In genomic region chr17:74240637-74241036, GRCh38 we compare ENCODE assay signal across 1 cellular context.
TF ChIP-seq lines count a peak whose summit lies in the region.

No MANE protein-coding gene starts in this region.

TF ChIP-seq in GM23338, 12 proteins besides CTCF, POLR2A, EP300 and RAD21:
- TF ChIP-seq CREB1 (CRISPR knock-in tag; IDR thresholded peaks at IDR 0.05; ENCODE audit: low read depth) (no peak), EZH2 (IDR thresholded peaks at IDR 0.05; ENCODE audit: low read depth, unreplicated experiment) (no peak), ZNF331 (CRISPR knock-in tag; IDR thresholded peaks at IDR 0.05; ENCODE audit: low read depth) (no peak), STAT1 (IDR thresholded peaks at IDR 0.05; ENCODE audit: unreplicated experiment) (no peak), NANOG (IDR thresholded peaks at IDR 0.05; ENCODE audit: borderline replicate concordance) (no peak), POLR2AphosphoS5 (IDR thresholded peaks at IDR 0.05; ENCODE audit: low read depth) (no peak), REST (IDR thresholded peaks at IDR 0.05; ENCODE audit: unreplicated experiment) (no peak), JUNB (IDR thresholded peaks at IDR 0.05; ENCODE audit: unreplicated experiment) (no peak), ZNF114 (CRISPR knock-in tag; IDR thresholded peaks at IDR 0.05) (no peak), ETS1 (IDR thresholded peaks at IDR 0.05) (no peak), ZNF462 (CRISPR knock-in tag; IDR thresholded peaks at IDR 0.05) (no peak), EZH2phosphoT487 (IDR thresholded peaks at IDR 0.05; ENCODE audit: unreplicated experiment) (no peak)
